Comparison of ENCODE assay signal across 26 cellular contexts in genomic region chr15:85828869-85829268, GRCh38. TPM values are rescaled to one million over a fixed set of nuclear protein-coding genes. Genes with fewer than 3 reads are reported as not detected.
A peak's percentile ranks its signal among the peaks of the same experiment; 100 is the strongest.
DNase-seq lines count a peak whose midpoint lies in the region; ATAC-seq and TF ChIP-seq lines count a peak whose summit lies in the region.
"Had no signal": no experiment of that assay in that cellular context is flagged by ENCODE, and none has a peak within 500 bp of the region (broad histone marks: within the 10 kb centered on the region; RNA-seq: fewer than 3 reads in every experiment).

No MANE protein-coding gene starts in this region.

- no peak overlapping the region for H3K9ac ChIP-seq in endodermal cell (ENCODE audit: extremely low read depth, low read length, poor library complexity, severe bottlenecking)
- H3K9ac ChIP-seq: BLaER1 treated with 17β-estradiol and CSF1 and Interleukin-3, amounts not matched to agents 10 nM and 100 nM had no signal

- peak; percentile 56 for ATAC-seq in HG03175 (IDR thresholded peaks at IDR 0.05; ENCODE audit: unreplicated experiment)
- ATAC-seq in sciatic nerve = no peak
- ATAC-seq: activated T-cell treated with anti-CD3 and anti-CD28 coated beads, Interleukin-2, amount 50 U/mL, for 4 hours; natural killer cell treated with Interleukin-12 subunit alpha and Interleukin-12 subunit beta and Interleukin-15 and Interleukin-18, amount 100 ng/mL, for 72 hours; Right ventricle myocardium inferior; stimulated activated effector memory CD8-positive, alpha-beta T cell treated with anti-CD3 and anti-CD28 coated beads, Interleukin-12 subunit alpha, Interleukin-12 subunit beta, amount 100 ng/mL, for 72 hours had no signal

- H3K4me3 Mint-ChIP-seq in endodermal cell = no peak overlapping the region
- no peak overlapping the region for H3K4me3 Mint-ChIP-seq in activated T-helper 2 cell treated with anti-CD3 and anti-CD28 coated beads, Interferon-gamma antibody, Interleukin-2, Interleukin-4, amounts not matched to agents 10 μg/mL and 5 μg/mL and 100 μg/mL, durations not matched to agents 14 hours and 24 hours and 36 hours (ENCODE audit: low read depth)
- H3K4me3 Mint-ChIP-seq: activated CD4-positive, alpha-beta T cell treated with anti-CD3 and anti-CD28 coated beads, Interleukin-2, amount 10 ng/mL, durations not matched to agents 24 days and 14 days; activated naive CD4-positive, alpha-beta T cell treated with anti-CD3 and anti-CD28 coated beads for 36 hours; activated T-cell treated with anti-CD3 and anti-CD28 coated beads, Interleukin-2, amount 50 U/mL, for 4 hours; dendritic cell treated with granulocyte-macrophage colony-stimulating factor and Interleukin-4, amounts not matched to agents 40 ng/mL and 50 ng/mL, for 4 days; natural killer cell treated with Interleukin-12 subunit alpha and Interleukin-12 subunit beta and Interleukin-15 and Interleukin-18, amount 100 ng/mL, for 72 hours; stimulated activated effector memory CD8-positive, alpha-beta T cell treated with anti-CD3 and anti-CD28 coated beads, Interleukin-12 subunit alpha, Interleukin-12 subunit beta, amount 100 ng/mL, for 72 hours; T-helper 2 cell treated with Interferon-gamma antibody and Interleukin-4, amounts not matched to agents 5 μg/mL and 100 μg/mL, for 36 hours had no signal

- no peaks in the 10 kb centered on the region for H3K27me3 ChIP-seq in endodermal cell (ENCODE audit: control insufficient read depth, insufficient read depth, low read length, poor library complexity, severe bottlenecking)
- H3K27me3 ChIP-seq: BLaER1 treated with 17β-estradiol and CSF1 and Interleukin-3, amounts not matched to agents 10 nM and 100 nM; ovary had no signal

- DNase-seq in DMS 273 treated with DMSO at 0.1 percent for 48 hours (lab: John Stamatoyannopoulos, UW) (peak; percentile 94), NCI-H69 (lab: John Stamatoyannopoulos, UW) (peak; percentile 31), endodermal cell (peak; percentile 46), KBM-7 (no peak), sciatic nerve (ENCODE audit: low spot score) (no peak), activated gamma-delta T cell treated with Interleukin-2 at 50 U/mL for 16 hours (no peak)
- DNase-seq in activated T-helper 2 cell treated with anti-CD3 and anti-CD28 coated beads, Interferon-gamma antibody, Interleukin-2, Interleukin-4, amounts not matched to agents 10 μg/mL and 5 μg/mL and 100 μg/mL, durations not matched to agents 14 hours and 24 hours and 36 hours (ENCODE audit: low spot score) = no peak
- DNase-seq: ACHN; activated CD4-positive, alpha-beta T cell treated with anti-CD3 and anti-CD28 coated beads, Interleukin-2, amount 10 ng/mL, durations not matched to agents 24 days and 14 days; activated naive CD4-positive, alpha-beta T cell treated with anti-CD3 and anti-CD28 coated beads for 36 hours; activated T-cell treated with anti-CD3 and anti-CD28 coated beads, Interleukin-2, amount 50 U/mL, for 4 hours; amniotic stem cell; COR-L47; midbrain; NCI-H526; OCI-M1; ovary; retina; WERI-Rb-1 had no signal

- intact Hi-C loops in activated T-helper 2 cell treated with anti-CD3 and anti-CD28 coated beads, Interferon-gamma antibody, Interleukin-2, Interleukin-4, amounts not matched to agents 10 μg/mL and 5 μg/mL and 100 μg/mL, durations not matched to agents 14 hours and 24 hours and 36 hours (cut with micrococcal nuclease) = no loop called here
- intact Hi-C loops in sciatic nerve (cut with DNase I) = no loop called here

- no peaks in the 10 kb centered on the region for H3K9me3 Mint-ChIP-seq in endodermal cell
- H3K9me3 Mint-ChIP-seq in activated T-helper 2 cell treated with anti-CD3 and anti-CD28 coated beads, Interferon-gamma antibody, Interleukin-2, Interleukin-4, amounts not matched to agents 10 μg/mL and 5 μg/mL and 100 μg/mL, durations not matched to agents 14 hours and 24 hours and 36 hours = no peaks in the 10 kb centered on the region
- H3K9me3 Mint-ChIP-seq: activated CD4-positive, alpha-beta T cell treated with anti-CD3 and anti-CD28 coated beads, Interleukin-2, amount 10 ng/mL, durations not matched to agents 24 days and 14 days; activated naive CD4-positive, alpha-beta T cell treated with anti-CD3 and anti-CD28 coated beads for 36 hours; activated T-cell treated with anti-CD3 and anti-CD28 coated beads, Interleukin-2, amount 50 U/mL, for 4 hours; dendritic cell treated with granulocyte-macrophage colony-stimulating factor and Interleukin-4, amounts not matched to agents 40 ng/mL and 50 ng/mL, for 4 days; natural killer cell treated with Interleukin-12 subunit alpha and Interleukin-12 subunit beta and Interleukin-15 and Interleukin-18, amount 100 ng/mL, for 72 hours; stimulated activated effector memory CD8-positive, alpha-beta T cell treated with anti-CD3 and anti-CD28 coated beads, Interleukin-12 subunit alpha, Interleukin-12 subunit beta, amount 100 ng/mL, for 72 hours; T-helper 2 cell treated with Interferon-gamma antibody and Interleukin-4, amounts not matched to agents 5 μg/mL and 100 μg/mL, for 36 hours had no signal

- 73 to 87% methylated on average over 3 to 4 of the region's 4 CpGs for WGBS in endodermal cell (ENCODE audit: insufficient coverage in 1 of 2, insufficient read length in 1 of 2), 2 experiments

- no peaks in the 10 kb centered on the region for H3K27me3 Mint-ChIP-seq in endodermal cell (ENCODE audit: insufficient read depth)
- H3K27me3 Mint-ChIP-seq in activated T-helper 2 cell treated with anti-CD3 and anti-CD28 coated beads, Interferon-gamma antibody, Interleukin-2, Interleukin-4, amounts not matched to agents 10 μg/mL and 5 μg/mL and 100 μg/mL, durations not matched to agents 14 hours and 24 hours and 36 hours (ENCODE audit: low read depth) = peaks cover 5% of the 10 kb centered on the region

- no peaks in the 10 kb centered on the region for H3K36me3 Mint-ChIP-seq in endodermal cell (ENCODE audit: low read depth)
- H3K36me3 Mint-ChIP-seq in activated T-helper 2 cell treated with anti-CD3 and anti-CD28 coated beads, Interferon-gamma antibody, Interleukin-2, Interleukin-4, amounts not matched to agents 10 μg/mL and 5 μg/mL and 100 μg/mL, durations not matched to agents 14 hours and 24 hours and 36 hours (ENCODE audit: low read depth) = no peaks in the 10 kb centered on the region
- H3K36me3 Mint-ChIP-seq: natural killer cell treated with Interleukin-12 subunit alpha and Interleukin-12 subunit beta and Interleukin-15 and Interleukin-18, amount 100 ng/mL, for 72 hours; stimulated activated effector memory CD8-positive, alpha-beta T cell treated with anti-CD3 and anti-CD28 coated beads, Interleukin-12 subunit alpha, Interleukin-12 subunit beta, amount 100 ng/mL, for 72 hours had no signal

- H3K27ac Mint-ChIP-seq in endodermal cell = no peak overlapping the region
- H3K27ac Mint-ChIP-seq in activated T-helper 2 cell treated with anti-CD3 and anti-CD28 coated beads, Interferon-gamma antibody, Interleukin-2, Interleukin-4, amounts not matched to agents 10 μg/mL and 5 μg/mL and 100 μg/mL, durations not matched to agents 14 hours and 24 hours and 36 hours = no peak overlapping the region
- H3K27ac Mint-ChIP-seq: activated CD4-positive, alpha-beta T cell treated with anti-CD3 and anti-CD28 coated beads, Interleukin-2, amount 10 ng/mL, durations not matched to agents 24 days and 14 days; activated naive CD4-positive, alpha-beta T cell treated with anti-CD3 and anti-CD28 coated beads for 36 hours; dendritic cell treated with granulocyte-macrophage colony-stimulating factor and Interleukin-4, amounts not matched to agents 40 ng/mL and 50 ng/mL, for 4 days; natural killer cell treated with Interleukin-12 subunit alpha and Interleukin-12 subunit beta and Interleukin-15 and Interleukin-18, amount 100 ng/mL, for 72 hours; stimulated activated effector memory CD8-positive, alpha-beta T cell treated with anti-CD3 and anti-CD28 coated beads, Interleukin-12 subunit alpha, Interleukin-12 subunit beta, amount 100 ng/mL, for 72 hours; T-helper 2 cell treated with Interferon-gamma antibody and Interleukin-4, amounts not matched to agents 5 μg/mL and 100 μg/mL, for 36 hours had no signal

- no peak for TF ChIP-seq CTCF in endodermal cell (conservative IDR thresholded peaks at IDR 0.05)

- H3K4me3 ChIP-seq in endodermal cell (ENCODE audit: low read length) = no peak overlapping the region
- H3K4me3 ChIP-seq: BLaER1 treated with 17β-estradiol and CSF1 and Interleukin-3, amounts not matched to agents 10 nM and 100 nM; ovary had no signal

- peak overlapping the region; percentile 3 for H3K27ac ChIP-seq in endodermal cell (ENCODE audit: low read depth, low read length)
- H3K27ac ChIP-seq: BLaER1 treated with 17β-estradiol and CSF1 and Interleukin-3, amounts not matched to agents 10 nM and 100 nM; ovary; WERI-Rb-1 had no signal

- no peaks in the 10 kb centered on the region for H3K4me1 ChIP-seq in endodermal cell (ENCODE audit: control insufficient read depth, insufficient read depth, low read length)

- peaks cover 1% of the 10 kb centered on the region for H3K4me1 Mint-ChIP-seq in endodermal cell
- H3K4me1 Mint-ChIP-seq in activated T-helper 2 cell treated with anti-CD3 and anti-CD28 coated beads, Interferon-gamma antibody, Interleukin-2, Interleukin-4, amounts not matched to agents 10 μg/mL and 5 μg/mL and 100 μg/mL, durations not matched to agents 14 hours and 24 hours and 36 hours (ENCODE audit: low read depth) = no peaks in the 10 kb centered on the region
- H3K4me1 Mint-ChIP-seq: activated CD4-positive, alpha-beta T cell treated with anti-CD3 and anti-CD28 coated beads, Interleukin-2, amount 10 ng/mL, durations not matched to agents 24 days and 14 days; stimulated activated effector memory CD8-positive, alpha-beta T cell treated with anti-CD3 and anti-CD28 coated beads, Interleukin-12 subunit alpha, Interleukin-12 subunit beta, amount 100 ng/mL, for 72 hours had no signal

- H3K36me3 ChIP-seq in endodermal cell (ENCODE audit: control insufficient read depth, insufficient read depth, low read length) = no peaks in the 10 kb centered on the region
- H3K36me3 ChIP-seq: BLaER1 treated with 17β-estradiol and CSF1 and Interleukin-3, amounts not matched to agents 10 nM and 100 nM; ovary; WERI-Rb-1 had no signal

- no peaks in the 10 kb centered on the region for H3K9me3 ChIP-seq in endodermal cell (ENCODE audit: control insufficient read depth, low read length)
- H3K9me3 ChIP-seq: BLaER1 treated with 17β-estradiol and CSF1 and Interleukin-3, amounts not matched to agents 10 nM and 100 nM; ovary had no signal

- in situ Hi-C loops in KBM-7 (cut with MboI; ENCODE audit: low pct_unique_long_range_greater_than_20kb, low sequenced_read_pairs) = no loop called here

RNA-seq across cellular contexts. Expression of gene KLHL25, which starts 34.1 kb away (rescaled TPM):
- total RNA-seq in endodermal cell (10 to 100 TPM; 13.3 TPM), sciatic nerve (6.2 TPM)
- 20.3 TPM for polyA plus RNA-seq in endodermal cell (2013, experiment 1 of 2)
- polyA plus RNA-seq in endodermal cell (2013, experiment 2 of 2) = 19.7 TPM
- 8.5 and 9.0 TPM in 2 replicates for total RNA-seq in activated T-helper 2 cell treated with anti-CD3 and anti-CD28 coated beads, Interferon-gamma antibody, Interleukin-2, Interleukin-4, amounts not matched to agents 10 μg/mL and 5 μg/mL and 100 μg/mL, durations not matched to agents 14 hours and 24 hours and 36 hours

Comparison
In these comparisons a context has a peak if more than half of its experiments do, and no peak if none do; other contexts are left out.
1. DNase-seq: peak in DMS 273 treated with DMSO at 0.1 percent for 48 hours (single experiment), NCI-H69 (single experiment) and endodermal cell (single experiment); none in activated T-helper 2 cell treated with anti-CD3 and anti-CD28 coated beads, Interferon-gamma antibody, Interleukin-2, Interleukin-4, amounts not matched to agents 10 μg/mL and 5 μg/mL and 100 μg/mL, durations not matched to agents 14 hours and 24 hours and 36 hours (single experiment), KBM-7 (single experiment), sciatic nerve (single experiment) and activated gamma-delta T cell treated with Interleukin-2 at 50 U/mL for 16 hours (single experiment).